Comparison of ENCODE assay signal across 8 cellular contexts in the genomic region with DNA sequence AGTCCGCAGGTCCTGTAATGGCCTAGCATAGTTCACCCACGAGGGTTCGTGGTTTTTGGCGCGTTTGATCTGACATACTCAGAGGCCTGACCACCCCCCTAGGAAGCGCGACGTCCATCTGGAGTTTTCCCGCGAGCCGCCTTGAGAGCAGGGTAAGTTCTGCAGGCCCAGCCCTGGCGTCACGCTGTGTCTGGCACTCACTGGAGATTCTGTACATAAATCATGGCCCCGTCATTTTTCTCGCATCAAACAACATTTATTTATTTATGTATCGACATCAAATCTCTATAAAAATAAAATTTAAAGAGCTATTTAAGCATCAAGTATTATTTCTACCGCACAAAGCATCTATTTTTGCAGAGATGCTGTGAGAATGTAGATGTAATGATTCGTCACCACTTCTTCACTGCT. TPM values are rescaled to one million over a fixed set of nuclear protein-coding genes. Genes with fewer than 3 reads are reported as not detected.
DNase-seq lines count a peak whose midpoint lies in the region; ATAC-seq lines count a peak whose summit lies in the region.

No MANE protein-coding gene starts in this region.

- H3K36me3 ChIP-seq in iPS-18a (ENCODE audit: control insufficient read depth, low read depth, low read length) (no peaks in the 10 kb centered on the region), subcutaneous abdominal adipose tissue (ENCODE audit: control insufficient read depth in 5 of 5, insufficient read depth in 5 of 5, low read length in 5 of 5) (peaks cover 0 to 3% (median 3%) of the 10 kb centered on the region in 5 donors)

- peak overlapping the region; percentile 99 for H3K27ac Mint-ChIP-seq in activated CD4-positive, alpha-beta T cell treated with anti-CD3 and anti-CD28 coated beads, Interleukin-2, amount 10 ng/mL, durations not matched to agents 7 days and 5 days
- H3K27ac Mint-ChIP-seq in activated T-helper 2 cell treated with anti-CD3 and anti-CD28 coated beads, Interferon-gamma antibody, Interleukin-2, Interleukin-4, amounts not matched to agents 10 μg/mL and 5 μg/mL and 100 μg/mL, durations not matched to agents 14 hours and 24 hours and 36 hours: peak overlapping the region; percentile 98

- peaks cover 5% of the 10 kb centered on the region for H3K27me3 Mint-ChIP-seq in activated CD4-positive, alpha-beta T cell treated with anti-CD3 and anti-CD28 coated beads, Interleukin-2, amount 10 ng/mL, durations not matched to agents 7 days and 5 days
- H3K27me3 Mint-ChIP-seq in activated T-helper 2 cell treated with anti-CD3 and anti-CD28 coated beads, Interferon-gamma antibody, Interleukin-2, Interleukin-4, amounts not matched to agents 10 μg/mL and 5 μg/mL and 100 μg/mL, durations not matched to agents 14 hours and 24 hours and 36 hours (ENCODE audit: low read depth): peaks cover 2% of the 10 kb centered on the region

- CTCF ChIA-PET in activated CD4-positive, alpha-beta T cell treated with anti-CD3 and anti-CD28 coated beads, Interleukin-2, amount 10 ng/mL, durations not matched to agents 7 days and 5 days (lab: Charles Lee): interaction anchor here (1.1 to 2.6 kb wide), 9 partner anchors 9 to 39 kb away, joined by 3 to 13 read pairs (median 6); partner anchors contain the start of gene RACK1

- H3K4me1 ChIP-seq in iPS-18a (ENCODE audit: control insufficient read depth, low read depth, low read length) (peaks cover 11% of the 10 kb centered on the region), subcutaneous abdominal adipose tissue (ENCODE audit: control insufficient read depth in 5 of 5, insufficient read depth in 5 of 5, low read length in 5 of 5) (peaks cover 12 to 43% (median 30%) of the 10 kb centered on the region in 5 donors)

- H3K9me3 ChIP-seq in iPS-18a (ENCODE audit: control insufficient read depth, low read depth, low read length) (no peaks in the 10 kb centered on the region), subcutaneous abdominal adipose tissue (ENCODE audit: control insufficient read depth in 5 of 5, low read length in 5 of 5) (no peaks in the 10 kb centered on the region)

- H3K4me1 Mint-ChIP-seq in activated CD4-positive, alpha-beta T cell treated with anti-CD3 and anti-CD28 coated beads, Interleukin-2, amount 10 ng/mL, durations not matched to agents 7 days and 5 days: peaks cover 73% of the 10 kb centered on the region
- peaks cover 60% of the 10 kb centered on the region for H3K4me1 Mint-ChIP-seq in activated T-helper 2 cell treated with anti-CD3 and anti-CD28 coated beads, Interferon-gamma antibody, Interleukin-2, Interleukin-4, amounts not matched to agents 10 μg/mL and 5 μg/mL and 100 μg/mL, durations not matched to agents 14 hours and 24 hours and 36 hours (ENCODE audit: low read depth)

- peaks cover 5% of the 10 kb centered on the region for H3K36me3 Mint-ChIP-seq in activated CD4-positive, alpha-beta T cell treated with anti-CD3 and anti-CD28 coated beads, Interleukin-2, amount 10 ng/mL, durations not matched to agents 7 days and 5 days (ENCODE audit: low read depth)
- peaks cover 5% of the 10 kb centered on the region for H3K36me3 Mint-ChIP-seq in activated T-helper 2 cell treated with anti-CD3 and anti-CD28 coated beads, Interferon-gamma antibody, Interleukin-2, Interleukin-4, amounts not matched to agents 10 μg/mL and 5 μg/mL and 100 μg/mL, durations not matched to agents 14 hours and 24 hours and 36 hours (ENCODE audit: low read depth)

- H3K4me3 ChIP-seq in iPS-18a (ENCODE audit: low read length): peak overlapping the region; percentile 73
- H3K4me3 ChIP-seq in subcutaneous abdominal adipose tissue (ENCODE audit: low read depth in 1 of 5, low read length in 5 of 5): peak overlapping the region; percentile 64 to 86 (median 86)

- peak overlapping the region; percentile 70 for H3K9ac ChIP-seq in iPS-18a (ENCODE audit: low read length)
- peak overlapping the region in 4 of 5 donors; percentile 53 to 92 (median 82) for H3K9ac ChIP-seq in subcutaneous abdominal adipose tissue (ENCODE audit: low read length in 5 of 5)

- H3K4me3 Mint-ChIP-seq in activated CD4-positive, alpha-beta T cell treated with anti-CD3 and anti-CD28 coated beads, Interleukin-2, amount 10 ng/mL, durations not matched to agents 7 days and 5 days: peak overlapping the region; percentile 97
- H3K4me3 Mint-ChIP-seq in activated T-helper 2 cell treated with anti-CD3 and anti-CD28 coated beads, Interferon-gamma antibody, Interleukin-2, Interleukin-4, amounts not matched to agents 10 μg/mL and 5 μg/mL and 100 μg/mL, durations not matched to agents 14 hours and 24 hours and 36 hours (ENCODE audit: low read depth): peak overlapping the region; percentile 97

- DNase-seq in activated CD4-positive, alpha-beta T cell treated with anti-CD3 and anti-CD28 coated beads, Interleukin-2, amount 10 ng/mL, durations not matched to agents 7 days and 5 days: no peak
- DNase-seq in activated CD4-positive, alpha-beta T cell treated with anti-CD3 and anti-CD28 coated beads for 48 hours: no peak
- DNase-seq in activated T-helper 2 cell treated with anti-CD3 and anti-CD28 coated beads, Interferon-gamma antibody, Interleukin-2, Interleukin-4, amounts not matched to agents 10 μg/mL and 5 μg/mL and 100 μg/mL, durations not matched to agents 14 hours and 24 hours and 36 hours (ENCODE audit: low spot score): no peak
- DNase-seq in AG08396 (ENCODE audit: low spot score) (no peak), hypothalamus (lab: John Stamatoyannopoulos, UW) (no peak)

- H3K27me3 ChIP-seq in iPS-18a (ENCODE audit: control insufficient read depth, insufficient read depth, low read length) (peaks cover 4% of the 10 kb centered on the region), subcutaneous abdominal adipose tissue (ENCODE audit: control insufficient read depth in 5 of 5, insufficient read depth in 4 of 5, low read length in 5 of 5) (no peaks in the 10 kb centered on the region)

- POLR2A ChIA-PET in activated CD4-positive, alpha-beta T cell treated with anti-CD3 and anti-CD28 coated beads, Interleukin-2, amount 10 ng/mL, durations not matched to agents 7 days and 5 days (lab: Charles Lee): no interaction called here

- H3K27ac ChIP-seq in iPS-18a (ENCODE audit: low read length): no peak overlapping the region
- peak overlapping the region; percentile 92 for H3K27ac ChIP-seq in subcutaneous abdominal adipose tissue (ENCODE audit: low read depth, low read length)

- H3K9me3 Mint-ChIP-seq in activated CD4-positive, alpha-beta T cell treated with anti-CD3 and anti-CD28 coated beads, Interleukin-2, amount 10 ng/mL, durations not matched to agents 7 days and 5 days: no peaks in the 10 kb centered on the region
- no peaks in the 10 kb centered on the region for H3K9me3 Mint-ChIP-seq in activated T-helper 2 cell treated with anti-CD3 and anti-CD28 coated beads, Interferon-gamma antibody, Interleukin-2, Interleukin-4, amounts not matched to agents 10 μg/mL and 5 μg/mL and 100 μg/mL, durations not matched to agents 14 hours and 24 hours and 36 hours

- intact Hi-C loops in activated T-helper 2 cell treated with anti-CD3 and anti-CD28 coated beads, Interferon-gamma antibody, Interleukin-2, Interleukin-4, amounts not matched to agents 10 μg/mL and 5 μg/mL and 100 μg/mL, durations not matched to agents 14 hours and 24 hours and 36 hours (cut with micrococcal nuclease): loop anchor here (1.0 to 2.0 kb wide), 5 partner anchors 15 to 418 kb away; partner anchors contain the start of gene TRIM52

- ATAC-seq in HG02763 (IDR thresholded peaks at IDR 0.05; ENCODE audit: unreplicated experiment): no peak

RNA-seq across cellular contexts. Expression of gene TRIM41, which starts 0.4 kb away (rescaled TPM):
- total RNA-seq in activated CD4-positive, alpha-beta T cell treated with anti-CD3 and anti-CD28 coated beads, Interleukin-2, amount 10 ng/mL, durations not matched to agents 7 days and 5 days: 10 to 100 TPM; 34.7 to 36.9 TPM
- total RNA-seq in activated T-helper 2 cell treated with anti-CD3 and anti-CD28 coated beads, Interferon-gamma antibody, Interleukin-2, Interleukin-4, amounts not matched to agents 10 μg/mL and 5 μg/mL and 100 μg/mL, durations not matched to agents 14 hours and 24 hours and 36 hours: 32.2 and 33.0 TPM in 2 replicates

RNA-seq across cellular contexts. Expression of gene TRIM7, which starts 17.6 kb away (rescaled TPM):
- total RNA-seq in activated CD4-positive, alpha-beta T cell treated with anti-CD3 and anti-CD28 coated beads, Interleukin-2, amount 10 ng/mL, durations not matched to agents 7 days and 5 days: under 1 TPM; 0.29 to 0.84 TPM
- 3.9 and 4.8 TPM in 2 replicates for total RNA-seq in activated T-helper 2 cell treated with anti-CD3 and anti-CD28 coated beads, Interferon-gamma antibody, Interleukin-2, Interleukin-4, amounts not matched to agents 10 μg/mL and 5 μg/mL and 100 μg/mL, durations not matched to agents 14 hours and 24 hours and 36 hours

RNA-seq across cellular contexts. Expression of gene RACK1, which starts 21.1 kb away (rescaled TPM):
- 1,000 to 10,000 TPM; 1,823 to 2,207 TPM for total RNA-seq in activated CD4-positive, alpha-beta T cell treated with anti-CD3 and anti-CD28 coated beads, Interleukin-2, amount 10 ng/mL, durations not matched to agents 7 days and 5 days
- 2,110 and 2,123 TPM in 2 replicates for total RNA-seq in activated T-helper 2 cell treated with anti-CD3 and anti-CD28 coated beads, Interferon-gamma antibody, Interleukin-2, Interleukin-4, amounts not matched to agents 10 μg/mL and 5 μg/mL and 100 μg/mL, durations not matched to agents 14 hours and 24 hours and 36 hours

RNA-seq across cellular contexts. Expression of gene TRIM52, which starts 38.3 kb away (rescaled TPM):
- 10 to 100 TPM; 29.6 to 29.9 TPM for total RNA-seq in activated CD4-positive, alpha-beta T cell treated with anti-CD3 and anti-CD28 coated beads, Interleukin-2, amount 10 ng/mL, durations not matched to agents 7 days and 5 days
- total RNA-seq in activated T-helper 2 cell treated with anti-CD3 and anti-CD28 coated beads, Interferon-gamma antibody, Interleukin-2, Interleukin-4, amounts not matched to agents 10 μg/mL and 5 μg/mL and 100 μg/mL, durations not matched to agents 14 hours and 24 hours and 36 hours: 15.5 and 16.9 TPM in 2 replicates
